ENCODE assay signal across 24 cellular contexts in the genomic region with DNA sequence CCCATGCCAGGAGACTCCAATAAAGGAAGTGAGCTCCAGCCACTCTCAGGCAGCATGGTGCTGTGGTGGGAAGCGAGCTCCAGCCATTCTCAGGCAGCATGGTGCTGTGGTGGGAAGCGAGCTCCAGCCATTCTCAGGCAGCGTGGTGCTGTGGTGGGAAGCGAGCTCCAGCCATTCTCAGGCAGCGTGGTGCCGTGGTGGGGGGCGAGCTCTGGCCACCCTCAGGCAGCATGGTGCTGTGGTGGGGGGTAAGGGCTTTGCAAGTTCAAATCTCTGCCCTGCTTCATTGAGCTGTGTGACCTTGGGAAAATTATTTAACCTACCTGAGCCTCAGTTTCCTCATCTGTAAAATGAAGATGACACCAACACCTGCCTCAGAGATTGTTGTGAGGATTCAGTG.
"Had no signal": no experiment of that assay in that cellular context is flagged by ENCODE, and none has a peak within 500 bp of the region (broad histone marks: within the 10 kb centered on the region; RNA-seq: fewer than 3 reads in every experiment).

No MANE protein-coding gene starts in this region.

- ATAC-seq: gastrocnemius medialis; heart right ventricle; left cardiac atrium; left lung; left ventricle myocardium superior; lower lobe of right lung; mucosa of descending colon; naive thymus-derived CD8-positive, alpha-beta T cell had no signal

- H3K4me1 ChIP-seq: gastrocnemius medialis, heart right ventricle, left lung, lower lobe of right lung had no signal

- H3K36me3 Mint-ChIP-seq: mesothelial cell of epicardium; naive B cell; naive thymus-derived CD8-positive, alpha-beta T cell had no signal

- H3K4me3 ChIP-seq: coronary artery, dorsolateral prefrontal cortex, esophagus squamous epithelium, gastrocnemius medialis, heart right ventricle, left lung, lower lobe of right lung, mucosa of descending colon had no signal

- H3K27me3 Mint-ChIP-seq: naive B cell; naive thymus-derived CD8-positive, alpha-beta T cell had no signal

- H3K36me3 ChIP-seq: esophagus squamous epithelium, gastrocnemius medialis, heart right ventricle, left lung, lower lobe of right lung had no signal

- H3K9me3 ChIP-seq: esophagus squamous epithelium, gastrocnemius medialis, heart right ventricle, left lung, lower lobe of right lung, mucosa of descending colon had no signal

- H3K27ac Mint-ChIP-seq: mesothelial cell of epicardium, naive B cell had no signal

- H3K4me1 Mint-ChIP-seq: mesothelial cell of epicardium, naive B cell had no signal

- H3K9me3 Mint-ChIP-seq: mesothelial cell of epicardium; naive thymus-derived CD8-positive, alpha-beta T cell had no signal

- H3K27ac ChIP-seq: coronary artery, dorsolateral prefrontal cortex, esophagus squamous epithelium, gastrocnemius medialis, heart right ventricle, left lung, lower lobe of right lung had no signal

- H3K4me3 Mint-ChIP-seq: mesothelial cell of epicardium; naive B cell; naive thymus-derived CD8-positive, alpha-beta T cell had no signal

- H3K27me3 ChIP-seq: esophagus squamous epithelium, gastrocnemius medialis, heart right ventricle, left lung had no signal

- DNase-seq: dermis blood vessel endothelial cell; dorsolateral prefrontal cortex; effector CD4-positive, alpha-beta T cell; effector memory CD4-positive, alpha-beta T cell; esophagus squamous epithelium; foreskin fibroblast; foreskin melanocyte; gastrocnemius medialis; glutamatergic neuron; head of caudate nucleus; heart right ventricle; hippocampal formation; left cardiac atrium; left lung; left ventricle myocardium superior; lower lobe of right lung; mesenchymal stem cell; mucosa of descending colon; naive B cell; naive thymus-derived CD8-positive, alpha-beta T cell had no signal

- FAIRE-seq: endothelial cell of umbilical vein, islet of Langerhans had no signal
